Comparison of ENCODE assay signal across 1 cellular context in genomic region chr19:13083008-13083404, GRCh38.
TF ChIP-seq lines count a peak whose summit lies in the region.

No MANE protein-coding gene starts in this region.

TF ChIP-seq in GM23338, 12 proteins besides CTCF, POLR2A, EP300 and RAD21:
- TF ChIP-seq ZNF462 (CRISPR knock-in tag; IDR thresholded peaks at IDR 0.05): no peak
- no peak for TF ChIP-seq EZH2phosphoT487 (IDR thresholded peaks at IDR 0.05; ENCODE audit: unreplicated experiment)
- no peak for TF ChIP-seq REST (IDR thresholded peaks at IDR 0.05; ENCODE audit: unreplicated experiment)
